ENCODE assay signal across 8 cellular contexts in the genomic region with DNA sequence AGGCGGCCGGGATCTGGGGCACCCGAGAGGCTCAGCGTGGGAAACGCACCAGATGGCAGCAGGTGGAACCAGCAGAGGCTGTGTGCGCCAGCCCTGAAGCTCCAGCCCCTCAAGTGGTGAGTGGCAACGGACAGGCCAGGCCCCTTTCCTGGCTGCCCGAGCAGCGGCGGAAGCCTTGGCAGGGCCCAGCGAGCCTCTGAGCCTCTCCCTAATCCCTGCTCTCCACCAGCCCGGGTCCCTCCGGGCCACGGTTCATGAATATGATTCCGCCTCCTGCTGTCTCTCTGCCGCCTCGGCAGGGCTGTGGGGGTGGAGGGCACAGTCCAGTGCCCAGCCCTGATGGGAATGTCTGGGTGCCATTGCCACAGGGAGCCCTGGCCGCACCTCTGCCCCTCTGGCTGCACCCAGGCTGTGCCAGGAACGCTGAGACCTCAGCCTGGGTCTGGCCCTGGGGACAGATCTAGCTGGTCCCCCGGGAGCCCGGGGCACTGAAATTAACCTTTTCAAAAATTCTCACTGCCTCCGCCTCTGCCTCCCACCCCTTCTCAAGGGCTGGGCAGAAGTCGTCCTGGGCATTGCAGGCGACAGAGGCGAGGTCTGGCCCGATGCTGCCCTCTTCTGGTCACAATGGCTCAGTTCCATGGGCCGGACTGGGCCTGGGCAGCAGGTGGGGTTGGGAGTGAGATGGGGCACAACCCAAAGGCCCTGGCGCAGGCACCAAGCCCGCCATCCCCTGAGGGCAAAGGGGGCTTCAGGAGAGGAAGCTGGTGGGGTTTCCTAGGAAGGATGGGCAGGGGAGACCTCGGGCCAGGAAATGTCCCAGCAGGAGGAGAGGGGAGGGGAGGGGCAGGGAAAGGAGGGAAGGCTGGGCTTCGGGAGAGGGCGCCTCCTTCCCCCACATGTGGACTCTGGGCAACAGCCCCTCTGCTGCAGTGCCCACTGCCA. TPM values are rescaled to one million over a fixed set of nuclear protein-coding genes. Genes with fewer than 3 reads are reported as not detected.
A peak's percentile ranks its signal among the peaks of the same experiment; 100 is the strongest.
DNase-seq lines count a peak whose midpoint lies in the region; ATAC-seq, FAIRE-seq and TF ChIP-seq lines count a peak whose summit lies in the region.

No MANE protein-coding gene starts in this region.

- ATAC-seq in GM18868 (IDR thresholded peaks at IDR 0.05; ENCODE audit: unreplicated experiment): peak; percentile 74
- peak; percentile 93 to 94 for ATAC-seq in activated T-cell treated with anti-CD3 and anti-CD28 coated beads, Interleukin-2, amount 50 U/mL, for 4 hours
- ATAC-seq in stimulated activated memory B cell treated with anti-CD40 and anti-IgM and Interleukin-4, amounts not matched to agents 10 μg/mL and 1 μg/mL and 100 μg/mL, for 72 hours: peak; percentile 92

- no peaks in the 10 kb centered on the region for H3K36me3 Mint-ChIP-seq in activated T-cell treated with anti-CD3 and anti-CD28 coated beads, Interleukin-2, amount 50 U/mL, for 4 hours (ENCODE audit: insufficient read depth)
- H3K36me3 Mint-ChIP-seq in nephron progenitor cell (ENCODE audit: low read depth): no peaks in the 10 kb centered on the region
- H3K36me3 Mint-ChIP-seq in stimulated activated memory B cell treated with anti-CD40 and anti-IgM and Interleukin-4, amounts not matched to agents 10 μg/mL and 1 μg/mL and 100 μg/mL, for 72 hours: no peaks in the 10 kb centered on the region

- peaks cover 5% of the 10 kb centered on the region for H3K27me3 Mint-ChIP-seq in activated T-cell treated with anti-CD3 and anti-CD28 coated beads, Interleukin-2, amount 50 U/mL, for 4 hours (ENCODE audit: low read depth)
- peaks cover 32% of the 10 kb centered on the region for H3K27me3 Mint-ChIP-seq in nephron progenitor cell (ENCODE audit: low read depth, poor library complexity)
- peaks cover 65% of the 10 kb centered on the region for H3K27me3 Mint-ChIP-seq in stimulated activated memory B cell treated with anti-CD40 and anti-IgM and Interleukin-4, amounts not matched to agents 10 μg/mL and 1 μg/mL and 100 μg/mL, for 72 hours

- FAIRE-seq in HTR-8/SVneo (lab: Jason Lieb, UNC): no peak

- TF ChIP-seq CTCF in nephron progenitor cell (IDR thresholded peaks at IDR 0.05): peak; percentile 78

- no peak overlapping the region for H3K4me3 Mint-ChIP-seq in activated T-cell treated with anti-CD3 and anti-CD28 coated beads, Interleukin-2, amount 50 U/mL, for 4 hours
- H3K4me3 Mint-ChIP-seq in nephron progenitor cell: no peak overlapping the region
- H3K4me3 Mint-ChIP-seq in stimulated activated memory B cell treated with anti-CD40 and anti-IgM and Interleukin-4, amounts not matched to agents 10 μg/mL and 1 μg/mL and 100 μg/mL, for 72 hours: peak overlapping the region; percentile 76

- H3K4me1 Mint-ChIP-seq in activated T-cell treated with anti-CD3 and anti-CD28 coated beads, Interleukin-2, amount 50 U/mL, for 4 hours (ENCODE audit: low read depth): peaks cover 4% of the 10 kb centered on the region
- H3K4me1 Mint-ChIP-seq in nephron progenitor cell: peaks cover 7% of the 10 kb centered on the region
- peaks cover 23% of the 10 kb centered on the region for H3K4me1 Mint-ChIP-seq in stimulated activated memory B cell treated with anti-CD40 and anti-IgM and Interleukin-4, amounts not matched to agents 10 μg/mL and 1 μg/mL and 100 μg/mL, for 72 hours

- no peaks in the 10 kb centered on the region for H3K9me3 Mint-ChIP-seq in activated T-cell treated with anti-CD3 and anti-CD28 coated beads, Interleukin-2, amount 50 U/mL, for 4 hours
- peaks cover 12% of the 10 kb centered on the region for H3K9me3 Mint-ChIP-seq in nephron progenitor cell
- peaks cover 3% of the 10 kb centered on the region for H3K9me3 Mint-ChIP-seq in stimulated activated memory B cell treated with anti-CD40 and anti-IgM and Interleukin-4, amounts not matched to agents 10 μg/mL and 1 μg/mL and 100 μg/mL, for 72 hours

- peak; percentile 89 for DNase-seq in AG08395 (ENCODE audit: low spot score)
- peak; percentile 89 for DNase-seq in HTR-8/SVneo (ENCODE audit: insufficient read length, low spot score)
- DNase-seq in OCI-M1 (lab: John Stamatoyannopoulos, UW): peak; percentile 80
- peak; percentile 68 for DNase-seq in activated T-cell treated with anti-CD3 and anti-CD28 coated beads, Interleukin-2, amount 50 U/mL, for 4 hours
- peak; percentile 65 for DNase-seq in fibroblast of peridontal ligament (ENCODE audit: extremely low read depth)
- peak; percentile 88 for DNase-seq in nephron progenitor cell

- no peak overlapping the region for H3K27ac Mint-ChIP-seq in nephron progenitor cell
- peak overlapping the region; percentile 55 for H3K27ac Mint-ChIP-seq in stimulated activated memory B cell treated with anti-CD40 and anti-IgM and Interleukin-4, amounts not matched to agents 10 μg/mL and 1 μg/mL and 100 μg/mL, for 72 hours

RNA-seq across cellular contexts. Expression of a gene that starts 20.3 kb away (rescaled TPM):
- total RNA-seq in activated T-cell treated with anti-CD3 and anti-CD28 coated beads, Interleukin-2, amount 50 U/mL, for 4 hours: under 1 TPM in 1 of 3 donors, not detected in 2; 0.11 TPM

RNA-seq across cellular contexts. Expression of a gene that starts 38.0 kb away (rescaled TPM):
- 10 to 100 TPM; 26.9 to 30.3 (median 27.5) TPM for total RNA-seq in activated T-cell treated with anti-CD3 and anti-CD28 coated beads, Interleukin-2, amount 50 U/mL, for 4 hours

RNA-seq across cellular contexts. Expression of a gene that starts 43.8 kb away (rescaled TPM):
- 10 to 100 TPM; 12.8 to 13.6 (median 13.4) TPM for total RNA-seq in activated T-cell treated with anti-CD3 and anti-CD28 coated beads, Interleukin-2, amount 50 U/mL, for 4 hours

Comparison
In these comparisons a context has a peak if more than half of its experiments do, and no peak if none do; other contexts are left out.
1. Peak in every context shown above with its lines: DNase-seq and ATAC-seq.